In genomic region chrX:72086995-72087394, GRCh38 we compare ENCODE assay signal across 11 cellular contexts.
"Had no signal": no experiment of that assay in that cellular context is flagged by ENCODE, and none has a peak within 500 bp of the region (broad histone marks: within the 10 kb centered on the region; RNA-seq: fewer than 3 reads in every experiment).

No MANE protein-coding gene starts in this region.

- H3K9me3 Mint-ChIP-seq: GM23338, HFFc6 had no signal

- ATAC-seq: GM23338, HCT116 had no signal

- H3K36me3 ChIP-seq: HAP-1 had no signal

- DNase-seq: GM23248, GOT3, H7, H9, HCEC 1CT, HFFc6 had no signal

- H3K9me3 ChIP-seq: HAP-1 had no signal

- H3K4me3 Mint-ChIP-seq: GM23338, H9, HFFc6 had no signal

- H3K4me3 ChIP-seq: GM23248, GM23338, HAP-1 had no signal

- H3K27ac Mint-ChIP-seq: GM23338, H9, HFFc6 had no signal

- FAIRE-seq: H1, H54 had no signal

- H3K27ac ChIP-seq: GM23248 had no signal
